Comparison of ENCODE assay signal across 9 cellular contexts in the genomic region with DNA sequence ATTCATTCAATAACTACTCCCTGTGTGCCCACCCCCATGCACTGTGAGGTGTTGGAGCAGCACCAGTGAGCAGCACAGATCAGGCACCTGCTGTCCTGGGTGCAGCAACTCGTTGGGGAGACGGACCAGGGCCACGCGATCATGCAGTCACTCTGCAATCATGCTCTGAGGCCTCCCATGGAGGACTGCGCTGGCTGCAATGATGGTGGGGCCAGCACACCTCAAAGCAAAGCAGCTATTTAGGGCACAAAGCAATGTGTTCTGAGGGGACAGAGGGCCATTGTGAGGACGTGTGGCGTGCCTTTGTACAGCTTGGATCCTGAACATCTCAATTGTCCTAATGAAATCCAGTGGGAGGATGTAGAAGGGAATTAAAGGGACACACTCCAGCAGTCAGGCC.
"Had no signal": no experiment of that assay in that cellular context is flagged by ENCODE, and none has a peak within 500 bp of the region (broad histone marks: within the 10 kb centered on the region; RNA-seq: fewer than 3 reads in every experiment).

No MANE protein-coding gene starts in this region.

- H3K4me3 ChIP-seq: gastrocnemius medialis, ovary, transverse colon had no signal

- ATAC-seq: gastrocnemius medialis; stimulated activated memory B cell treated with anti-CD40 and anti-IgM and Interleukin-4, amounts not matched to agents 10 μg/mL and 1 μg/mL and 100 μg/mL, for 72 hours had no signal

- H3K9me3 ChIP-seq: gastrocnemius medialis, ovary, transverse colon had no signal

- H3K27ac ChIP-seq: gastrocnemius medialis, ovary, transverse colon had no signal

- H3K27me3 ChIP-seq: gastrocnemius medialis, ovary, transverse colon had no signal

- H3K36me3 ChIP-seq: ovary, transverse colon had no signal

- DNase-seq: activated B cell treated with CpG ODN at 0.5 μM for 24 hours; activated CD4-positive, alpha-beta T cell treated with anti-CD3 and anti-CD28 coated beads, Interleukin-2, amount 10 ng/mL, durations not matched to agents 24 days and 14 days; activated CD8-positive, alpha-beta memory T cell treated with anti-CD3 and anti-CD28 coated beads, Interleukin-2, amount 50 U/mL, for 48 hours; activated naive CD4-positive, alpha-beta T cell treated with Interleukin-2 at 50 U/mL for 16 hours; erythroblast; gastrocnemius medialis; ovary; transverse colon had no signal

- H3K4me1 ChIP-seq: gastrocnemius medialis, transverse colon had no signal
